In the genomic region with DNA sequence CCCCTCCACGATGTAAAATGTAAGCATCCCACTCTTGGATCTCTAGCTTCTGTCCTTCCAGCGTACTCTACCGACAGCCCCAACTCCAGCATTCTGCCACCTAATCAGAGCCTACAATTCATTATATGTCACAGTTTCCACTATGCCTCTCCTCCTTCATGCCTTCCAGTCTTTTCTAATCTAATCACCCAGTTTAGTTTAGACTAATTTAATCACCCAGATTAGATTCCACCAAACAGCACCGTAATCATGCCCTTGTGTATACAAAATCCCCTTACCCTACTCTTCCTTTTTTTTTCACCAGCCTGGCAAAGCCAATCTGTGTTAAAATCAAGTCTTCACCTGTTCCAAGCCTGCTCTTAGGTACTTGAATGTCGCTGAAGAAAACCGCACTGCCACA, we compare ENCODE assay signal across 25 cellular contexts. TPM values are rescaled to one million over a fixed set of nuclear protein-coding genes. Genes with fewer than 3 reads are reported as not detected.
"Had no signal": no experiment of that assay in that cellular context is flagged by ENCODE, and none has a peak within 500 bp of the region (broad histone marks: within the 10 kb centered on the region; RNA-seq: fewer than 3 reads in every experiment).

No MANE protein-coding gene starts in this region.

- H3K36me3 ChIP-seq: esophagus squamous epithelium, gastroesophageal sphincter, spleen, tibial nerve, upper lobe of right lung, vagina had no signal

- H3K4me3 Mint-ChIP-seq: naive thymus-derived CD8-positive, alpha-beta T cell; neural crest cell; stimulated activated naive B cell treated with anti-CD40 and anti-IgM and Interleukin-4, amounts not matched to agents 10 μg/mL and 1 μg/mL and 100 μg/mL, for 72 hours; stimulated activated naive CD8-positive, alpha-beta T cell treated with anti-CD3 and anti-CD28 coated beads, Interleukin-15, amount 100 ng/mL, for 72 hours had no signal

- DNase-seq: esophagus squamous epithelium; foreskin fibroblast; glutamatergic neuron; islet precursor cell; mammary epithelial cell; mucosa of descending colon; naive thymus-derived CD8-positive, alpha-beta T cell; posterior cingulate gyrus; spleen; stimulated activated CD4-positive, alpha-beta T cell treated with anti-CD3 and anti-CD28 coated beads, Interleukin-15, amount 100 ng/mL, for 24 hours; stimulated activated CD4-positive, alpha-beta T cell treated with anti-CD3 and anti-CD28 coated beads, Interleukin-1b, Interleukin-23, amount 100 ng/mL, for 48 hours; stimulated activated CD4-positive, alpha-beta T cell treated with anti-CD3 and anti-CD28 coated beads, Interleukin-4, amount 100 ng/mL, for 4 hours; stimulated activated naive B cell treated with anti-CD40 and anti-IgM and Interleukin-4, amounts not matched to agents 10 μg/mL and 1 μg/mL and 100 μg/mL, for 72 hours; stimulated activated naive CD8-positive, alpha-beta T cell treated with anti-CD3 and anti-CD28 coated beads, Interleukin-15, amount 100 ng/mL, for 72 hours; testis; upper lobe of right lung had no signal

- H3K9me3 ChIP-seq: esophagus squamous epithelium, testis, upper lobe of right lung, vagina had no signal

- H3K4me1 ChIP-seq: esophagus squamous epithelium, gastroesophageal sphincter, spleen, testis, tibial nerve, upper lobe of right lung, vagina had no signal

- H3K4me3 ChIP-seq: esophagus squamous epithelium, gastroesophageal sphincter, mucosa of descending colon, spleen, testis, tibial nerve, upper lobe of right lung, vagina had no signal

- H3K4me1 Mint-ChIP-seq: stimulated activated naive B cell treated with anti-CD40 and anti-IgM and Interleukin-4, amounts not matched to agents 10 μg/mL and 1 μg/mL and 100 μg/mL, for 72 hours; stimulated activated naive CD8-positive, alpha-beta T cell treated with anti-CD3 and anti-CD28 coated beads, Interleukin-15, amount 100 ng/mL, for 72 hours had no signal

- H3K9me3 Mint-ChIP-seq: stimulated activated naive CD8-positive, alpha-beta T cell treated with anti-CD3 and anti-CD28 coated beads, Interleukin-15, amount 100 ng/mL, for 72 hours had no signal

- H3K27me3 ChIP-seq: esophagus squamous epithelium, gastroesophageal sphincter, spleen, testis, tibial nerve, upper lobe of right lung, vagina had no signal

- H3K27ac ChIP-seq: esophagus squamous epithelium, gastroesophageal sphincter, spleen, testis, tibial nerve, upper lobe of right lung, vagina had no signal

- H3K36me3 Mint-ChIP-seq: naive thymus-derived CD8-positive, alpha-beta T cell; stimulated activated naive B cell treated with anti-CD40 and anti-IgM and Interleukin-4, amounts not matched to agents 10 μg/mL and 1 μg/mL and 100 μg/mL, for 72 hours had no signal

- ATAC-seq: gastroesophageal sphincter; left lobe of liver; mucosa of descending colon; naive thymus-derived CD8-positive, alpha-beta T cell; sciatic nerve; stimulated activated naive B cell treated with anti-CD40 and anti-IgM and Interleukin-4, amounts not matched to agents 10 μg/mL and 1 μg/mL and 100 μg/mL, for 72 hours; stimulated activated naive CD8-positive, alpha-beta T cell treated with anti-CD3 and anti-CD28 coated beads, Interleukin-15, amount 100 ng/mL, for 72 hours; upper lobe of right lung had no signal

- H3K27ac Mint-ChIP-seq: naive thymus-derived CD8-positive, alpha-beta T cell; stimulated activated naive B cell treated with anti-CD40 and anti-IgM and Interleukin-4, amounts not matched to agents 10 μg/mL and 1 μg/mL and 100 μg/mL, for 72 hours had no signal

RNA-seq across cellular contexts. Expression of gene KANK4, which starts 49.8 kb away (rescaled TPM):
- total RNA-seq: epithelial cell of proximal tubule; naive thymus-derived CD8-positive, alpha-beta T cell; osteocyte; pulmonary artery endothelial cell had no signal
- polyA plus RNA-seq: naive thymus-derived CD8-positive, alpha-beta T cell had no signal
